Comparison of ENCODE assay signal across 22 cellular contexts in genomic region chrX:96480081-96480480, GRCh38.
DNase-seq lines count a peak whose midpoint lies in the region; ATAC-seq and TF ChIP-seq lines count a peak whose summit lies in the region.
"Had no signal": no experiment of that assay in that cellular context is flagged by ENCODE, and none has a peak within 500 bp of the region (broad histone marks: within the 10 kb centered on the region; RNA-seq: fewer than 3 reads in every experiment).

No MANE protein-coding gene starts in this region.

- peak overlapping the region; percentile 40; the same call in 1 of the 2 replicates for H3K4ac ChIP-seq in IMR-90 (ENCODE audit: low read depth, low read length)
- H3K4ac ChIP-seq in mesendoderm (ENCODE audit: low read depth, low read length) = no peak overlapping the region

- H3K4me2 ChIP-seq in IMR-90 (ENCODE audit: low read depth, low read length) = no peak overlapping the region
- no peak overlapping the region for H3K4me2 ChIP-seq in mesendoderm (ENCODE audit: low read length)

- dilution Hi-C loops in IMR-90 (cut with HindIII; ENCODE audit: low sequenced_read_pairs, unreplicated experiment) = no loop called here

- TF ChIP-seq POLR2A in IMR-90 (IDR thresholded peaks at IDR 0.05; ENCODE audit: low read depth, low read length) = no peak

- BruUV-seq in IMR-90 (replicated peaks; lab: Mats Ljungman, UMichigan) = no TSS peak

- H3K27ac ChIP-seq in IMR-90 (ENCODE audit: insufficient read depth, low read length) (no peak overlapping the region), mesendoderm (ENCODE audit: low read depth, low read length) (no peak overlapping the region)
- H3K27ac ChIP-seq: prostate gland, SJCRH30, spleen, uterus had no signal

- H3K9ac ChIP-seq in IMR-90 (ENCODE audit: low read depth, low read length) (no peak overlapping the region), mesendoderm (ENCODE audit: low read length) (no peak overlapping the region)

- no peak for TF ChIP-seq RAD21 in IMR-90 (IDR thresholded peaks at IDR 0.05; ENCODE audit: low read length)

- peak overlapping the region; percentile 86; the same call in 1 of the 2 replicates for H3K18ac ChIP-seq in IMR-90 (ENCODE audit: low read depth, low read length)
- H3K18ac ChIP-seq in mesendoderm (ENCODE audit: low read length) = no peak overlapping the region

- no peak overlapping the region for H3K14ac ChIP-seq in IMR-90 (replicated peaks; ENCODE audit: low read depth, low read length)

- POLR2A ChIA-PET in IMR-90 (lab: Charles Lee; ENCODE audit: unreplicated experiment) = no interaction called here

- H3K9me3 Mint-ChIP-seq in progenitor cell of endocrine pancreas (ENCODE audit: low read depth) = peaks cover 6% of the 10 kb centered on the region
- H3K9me3 Mint-ChIP-seq: CD8-positive, alpha-beta memory T cell; natural killer cell treated with Interleukin-12 subunit alpha and Interleukin-12 subunit beta and Interleukin-15 and Interleukin-18, amount 100 ng/mL, for 72 hours; T-helper 2 cell treated with Interferon-gamma antibody and Interleukin-4, amounts not matched to agents 5 μg/mL and 100 μg/mL, for 36 hours had no signal

- H4K5ac ChIP-seq in IMR-90 (ENCODE audit: low read depth, low read length) = no peak overlapping the region
- H4K5ac ChIP-seq in mesendoderm (ENCODE audit: low read length) = no peak overlapping the region

- H2AK5ac ChIP-seq in IMR-90 (ENCODE audit: low read depth, low read length) = no peak overlapping the region
- H2AK5ac ChIP-seq in mesendoderm (ENCODE audit: low read length) = no peak overlapping the region

- no peak overlapping the region for H3K4me3 Mint-ChIP-seq in progenitor cell of endocrine pancreas (ENCODE audit: low read depth)
- H3K4me3 Mint-ChIP-seq: CD8-positive, alpha-beta memory T cell; natural killer cell treated with Interleukin-12 subunit alpha and Interleukin-12 subunit beta and Interleukin-15 and Interleukin-18, amount 100 ng/mL, for 72 hours; T-helper 2 cell treated with Interferon-gamma antibody and Interleukin-4, amounts not matched to agents 5 μg/mL and 100 μg/mL, for 36 hours had no signal

- H4K20me1 ChIP-seq in IMR-90 (ENCODE audit: insufficient read depth, low read length) = no peaks in the 10 kb centered on the region

- H3K56ac ChIP-seq in IMR-90 (ENCODE audit: extremely low read depth, insufficient read depth, low read length) = no peak overlapping the region
- no peak overlapping the region for H3K56ac ChIP-seq in mesendoderm (ENCODE audit: low read length)

- H3K79me1 ChIP-seq in IMR-90 (ENCODE audit: low read depth in 1 of 2, low read length in 2 of 2) = no peaks in the 10 kb centered on the region
- no peaks in the 10 kb centered on the region for H3K79me1 ChIP-seq in mesendoderm (ENCODE audit: low read length)

- H2BK5ac ChIP-seq in IMR-90 (ENCODE audit: low read depth, low read length, poor library complexity, severe bottlenecking) = peak overlapping the region; percentile 80
- no peak overlapping the region for H2BK5ac ChIP-seq in mesendoderm (ENCODE audit: low read length)

- H2AFZ ChIP-seq in IMR-90 (replicated peaks; ENCODE audit: low read length, poor library complexity) = no peak overlapping the region

- peak; percentile 60 for ATAC-seq in IMR-90 (ENCODE audit: low read depth)
- ATAC-seq: natural killer cell treated with Interleukin-12 subunit alpha and Interleukin-12 subunit beta and Interleukin-15 and Interleukin-18, amount 100 ng/mL, for 72 hours had no signal

- in situ Hi-C loops in IMR-90 (cut with MboI; ENCODE audit: low sequenced_read_pairs) = no loop called here

- no peak overlapping the region for H3K27ac Mint-ChIP-seq in progenitor cell of endocrine pancreas
- H3K27ac Mint-ChIP-seq: CD8-positive, alpha-beta memory T cell; T-helper 2 cell treated with Interferon-gamma antibody and Interleukin-4, amounts not matched to agents 5 μg/mL and 100 μg/mL, for 36 hours had no signal

- intact Hi-C loops in IMR-90 (cut with micrococcal nuclease) = no loop called here

- H4K91ac ChIP-seq in IMR-90 (ENCODE audit: insufficient read depth, low read depth, low read length) = no peak overlapping the region

- no peaks in the 10 kb centered on the region for H3K27me3 ChIP-seq in IMR-90 (ENCODE audit: control insufficient read depth, insufficient read depth, low read length)
- no peaks in the 10 kb centered on the region for H3K27me3 ChIP-seq in mesendoderm (ENCODE audit: insufficient read depth, low read length, poor library complexity)
- H3K27me3 ChIP-seq: SJCRH30, spleen, uterus had no signal

- no peaks in the 10 kb centered on the region for H3K79me2 ChIP-seq in mesendoderm (ENCODE audit: control insufficient read depth, insufficient read depth, low read length)

- no peaks in the 10 kb centered on the region for H3K9me3 ChIP-seq in IMR-90 (ENCODE audit: control insufficient read depth, insufficient read depth, low read length)
- H3K9me3 ChIP-seq: prostate gland, SJCRH30, spleen, uterus had no signal

- no peak overlapping the region for H3K4me3 ChIP-seq in IMR-90 (ENCODE audit: insufficient read depth, low read depth, low read length)
- no peak overlapping the region for H3K4me3 ChIP-seq in choroid plexus epithelial cell (ENCODE audit: low read depth, low read length)
- H3K4me3 ChIP-seq in mesendoderm (ENCODE audit: low read length) = no peak overlapping the region
- H3K4me3 ChIP-seq: prostate gland, SJCRH30, spleen, uterus had no signal

- H2BK15ac ChIP-seq in IMR-90 (ENCODE audit: low read depth, low read length) (no peak overlapping the region), mesendoderm (replicated peaks; ENCODE audit: low read depth) (no peak overlapping the region)

- no peaks in the 10 kb centered on the region for H3K27me3 Mint-ChIP-seq in progenitor cell of endocrine pancreas
- H3K27me3 Mint-ChIP-seq: natural killer cell treated with Interleukin-12 subunit alpha and Interleukin-12 subunit beta and Interleukin-15 and Interleukin-18, amount 100 ng/mL, for 72 hours had no signal

- H3K4me1 ChIP-seq in IMR-90 (ENCODE audit: control insufficient read depth, insufficient read depth, low read length) (no peaks in the 10 kb centered on the region), mesendoderm (ENCODE audit: control insufficient read depth, low read depth, low read length) (no peaks in the 10 kb centered on the region)
- H3K4me1 ChIP-seq: prostate gland, SJCRH30, spleen, uterus had no signal

- H2BK20ac ChIP-seq in IMR-90 (ENCODE audit: low read depth, low read length) = 0 out of 2 replicates have a peak overlapping the region, but pooled peaks have one; percentile 82

- no peaks in the 10 kb centered on the region for H3K36me3 ChIP-seq in IMR-90 (ENCODE audit: control insufficient read depth, insufficient read depth, low read length)
- no peaks in the 10 kb centered on the region for H3K36me3 ChIP-seq in mesendoderm (ENCODE audit: control insufficient read depth, insufficient read depth, low read length)
- H3K36me3 ChIP-seq: prostate gland, SJCRH30, spleen, uterus had no signal

- H2AK9ac ChIP-seq in IMR-90 (replicated peaks; ENCODE audit: low read depth, low read length, poor library complexity) = no peak overlapping the region

- H3K23ac ChIP-seq in IMR-90 (ENCODE audit: low read depth, low read length) = no peak overlapping the region
- H3K23ac ChIP-seq in mesendoderm (ENCODE audit: low read length) = no peak overlapping the region

- H2BK120ac ChIP-seq in IMR-90 (ENCODE audit: low read depth, low read length) (peak overlapping the region; percentile 82; the same call in 1 of the 2 replicates), mesendoderm (ENCODE audit: low read depth, low read length) (no peak overlapping the region)

- CTCF ChIA-PET in IMR-90 (lab: Yijun Ruan, JAX) = no interaction called here

- no peaks in the 10 kb centered on the region for H3K4me1 Mint-ChIP-seq in progenitor cell of endocrine pancreas (ENCODE audit: low read depth)
- H3K4me1 Mint-ChIP-seq: CD8-positive, alpha-beta memory T cell had no signal

- H3K36me3 Mint-ChIP-seq in progenitor cell of endocrine pancreas (ENCODE audit: insufficient read depth) = no peaks in the 10 kb centered on the region
- H3K36me3 Mint-ChIP-seq: CD8-positive, alpha-beta memory T cell; natural killer cell treated with Interleukin-12 subunit alpha and Interleukin-12 subunit beta and Interleukin-15 and Interleukin-18, amount 100 ng/mL, for 72 hours had no signal

- WGBS in IMR-90 (ENCODE audit: extremely low coverage in 2 of 2, insufficient read length in 1 of 2), 2 experiments = no CpG with 5 or more reads among the region's 5 CpGs
- WGBS in mesendoderm (ENCODE audit: extremely low coverage, insufficient coverage, low lambda C conversion rate) = no CpG with 5 or more reads among the region's 5 CpGs

- DNase-seq in AG08396 (ENCODE audit: low spot score) (peak; percentile 5), IMR-90 (peak; percentile 79), choroid plexus epithelial cell (ENCODE audit: low read depth) (peak; percentile 37), lung microvascular endothelial cell (ENCODE audit: low read depth in 2 of 2) (peak; percentile 5 to 36), Kasumi-1 (lab: John Stamatoyannopoulos, UW) (no peak), progenitor cell of endocrine pancreas (ENCODE audit: low spot score, unreplicated experiment) (no peak), mesendoderm (no peak), iPS-NIHi7 (ENCODE audit: extremely low spot score) (no peak)
- DNase-seq: activated CD4-positive, alpha-beta T cell treated with anti-CD3 and anti-CD28 coated beads, Interleukin-2, amount 50 U/mL, for 48 hours; activated gamma-delta T cell treated with Interleukin-2 at 50 U/mL for 16 hours; CD8-positive, alpha-beta memory T cell; DMS79 treated with DMSO at 0.1 percent for 48 hours; kidney glomerular epithelial cell; NCI-H1436; NCI-H774; SJCRH30; spleen; stimulated activated CD4-positive, alpha-beta T cell treated with anti-CD3 and anti-CD28 coated beads, Interleukin-4, amount 100 ng/mL, for 4 hours; uterus had no signal

- TF ChIP-seq CTCF in IMR-90 (conservative IDR thresholded peaks at IDR 0.05; ENCODE audit: low read depth, low read length) (no peak), choroid plexus epithelial cell (conservative IDR thresholded peaks at IDR 0.05; ENCODE audit: low read depth, low read length) (no peak), progenitor cell of endocrine pancreas (IDR thresholded peaks at IDR 0.05; ENCODE audit: unreplicated experiment) (no peak)

- H3K9me1 ChIP-seq in IMR-90 (ENCODE audit: insufficient read depth, low read length) = no peaks in the 10 kb centered on the region

- no peak overlapping the region; a peak in 1 of 4 replicates for H4K8ac ChIP-seq in IMR-90 (ENCODE audit: low read depth in 2 of 2, low read length in 2 of 2)
- H4K8ac ChIP-seq in mesendoderm (ENCODE audit: low read depth, low read length) = no peak overlapping the region

TF ChIP-seq in IMR-90, 13 proteins besides CTCF, POLR2A, EP300 and RAD21 (continues in another document):
- TF ChIP-seq FOS (IDR thresholded peaks at IDR 0.05; ENCODE audit: low read depth, low read length) (peak; percentile 40; the same call in 1 of the 2 replicates), CEBPB (IDR thresholded peaks at IDR 0.05; ENCODE audit: low read depth, low read length) (no peak)

Comparison
In these comparisons a context has a peak if more than half of its experiments do, and no peak if none do; other contexts are left out.
1. DNase-seq: peak in AG08396 (single experiment), IMR-90 (single experiment), choroid plexus epithelial cell (single experiment) and lung microvascular endothelial cell (2 of 2); none in Kasumi-1 (0 of 2), progenitor cell of endocrine pancreas (single experiment), mesendoderm (single experiment) and iPS-NIHi7 (single experiment).